10 cellular contexts compared by ENCODE assay signal in the genomic region with DNA sequence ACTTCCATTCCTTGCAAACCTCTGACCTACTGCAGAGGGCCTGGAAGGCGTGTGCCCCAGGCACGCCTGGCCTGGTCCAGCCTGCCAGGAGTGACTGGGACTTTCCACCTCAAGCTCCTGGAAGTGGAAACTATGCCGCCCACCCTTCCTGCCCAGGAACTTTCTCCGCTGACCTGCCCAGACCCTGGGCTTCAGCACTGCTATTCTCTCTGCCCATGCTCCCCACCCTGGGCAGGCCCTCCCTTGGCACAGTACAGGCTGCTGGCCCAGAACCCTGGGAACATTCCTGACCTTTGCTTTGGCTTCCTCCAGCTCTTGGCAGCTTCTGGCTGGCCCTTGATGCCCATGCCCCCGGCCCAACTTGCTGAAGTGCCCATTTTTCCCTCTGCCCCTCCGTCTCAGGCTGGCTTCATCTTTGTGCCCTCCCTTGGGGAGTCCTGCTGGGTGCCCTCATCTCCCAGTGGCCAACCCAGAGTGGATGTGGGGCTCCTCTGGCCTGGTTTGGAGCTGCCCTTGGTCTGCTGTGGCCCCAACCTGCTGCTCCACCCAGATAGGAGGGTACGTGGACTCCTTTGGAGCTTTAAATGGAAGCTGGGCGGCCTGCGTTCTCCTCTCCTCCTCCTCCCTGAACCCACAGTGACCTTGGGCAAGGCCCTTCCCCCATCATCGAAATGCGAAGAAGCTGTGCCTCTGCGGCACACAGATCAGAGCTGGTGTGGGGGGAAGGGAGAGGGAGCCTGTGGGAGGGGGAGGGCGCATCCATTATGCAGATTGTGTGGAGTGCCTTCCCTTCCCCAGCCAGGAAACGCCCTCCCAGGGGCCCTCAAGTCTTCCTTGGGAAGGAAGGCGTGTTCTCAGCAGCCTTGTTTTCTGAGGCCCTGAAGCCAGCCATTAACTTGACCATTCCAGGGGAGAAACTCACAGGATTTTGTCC. TPM values are rescaled to one million over a fixed set of nuclear protein-coding genes. Genes with fewer than 3 reads are reported as not detected.
A peak's percentile ranks its signal among the peaks of the same experiment; 100 is the strongest.
DNase-seq lines count a peak whose midpoint lies in the region; ATAC-seq and TF ChIP-seq lines count a peak whose summit lies in the region.
"Had no signal": no experiment of that assay in that cellular context is flagged by ENCODE, and none has a peak within 500 bp of the region (broad histone marks: within the 10 kb centered on the region; RNA-seq: fewer than 3 reads in every experiment).

No MANE protein-coding gene starts in this region.

- no peaks in the 10 kb centered on the region for H3K9me2 ChIP-seq in GM23338 (ENCODE audit: insufficient read depth)

- peaks cover 54% of the 10 kb centered on the region for H3K4me1 Mint-ChIP-seq in GM23338
- H3K4me1 Mint-ChIP-seq in chondrocyte (ENCODE audit: low read depth), result peaks cover 45% of the 10 kb centered on the region
- no peaks in the 10 kb centered on the region for H3K4me1 Mint-ChIP-seq in Caco-2 (ENCODE audit: low read depth, unreplicated experiment)

- TF ChIP-seq CTCF in GM23338 (conservative IDR thresholded peaks at IDR 0.05; ENCODE audit: low read depth in 2 of 2), result no peak
- TF ChIP-seq CTCF in chondrocyte (IDR thresholded peaks at IDR 0.05), result no peak
- no peak for TF ChIP-seq CTCF in colonic mucosa (IDR thresholded peaks at IDR 0.05)
- no peak for TF ChIP-seq CTCF in Caco-2 (IDR thresholded peaks at IDR 0.05; ENCODE audit: insufficient read depth in 1 of 2, low read depth in 1 of 2, low read length in 1 of 2, severe bottlenecking in 1 of 2, unreplicated experiment in 1 of 2)

- DNase-seq in GM23338 (ENCODE audit: low spot score) (peak; percentile 98), chondrocyte (ENCODE audit: low spot score) (peak; percentile 79), iPS-NIHi7 (ENCODE audit: extremely low spot score) (peak; percentile 89), renal cortical epithelial cell (ENCODE audit: low read depth) (peak; percentile 83), colonic mucosa (no peak), KG1 (lab: John Stamatoyannopoulos, UW) (no peak), Caco-2 (no peak)
- DNase-seq in effector memory CD4-positive, alpha-beta T cell, result no peak
- DNase-seq: activated CD8-positive, alpha-beta memory T cell treated with anti-CD3 and anti-CD28 coated beads, Interleukin-2, amount 50 U/mL, for 4 hours had no signal

- peaks cover 14% of the 10 kb centered on the region; the same call in 1 of the 2 replicates for H3K36me3 ChIP-seq in GM23338 (ENCODE audit: insufficient read depth)
- no peaks in the 10 kb centered on the region for H3K36me3 ChIP-seq in colonic mucosa
- H3K36me3 ChIP-seq in Caco-2 (ENCODE audit: control insufficient read depth, insufficient read depth, low read length), result no peaks in the 10 kb centered on the region
- no peaks in the 10 kb centered on the region for H3K36me3 ChIP-seq in effector memory CD4-positive, alpha-beta T cell (ENCODE audit: control insufficient read depth, insufficient read depth, low read length)

- BruUV-seq in Caco-2 (replicated peaks; lab: Mats Ljungman, UMichigan), result no TSS peak

- H3K27ac ChIP-seq in GM23338 (ENCODE audit: low read depth) (peak overlapping the region; percentile 96), colonic mucosa (no peak overlapping the region)
- H3K27ac ChIP-seq in effector memory CD4-positive, alpha-beta T cell (ENCODE audit: insufficient read depth, low read length, poor library complexity, severe bottlenecking), result no peak overlapping the region

- no peak overlapping the region for H3K9ac ChIP-seq in colonic mucosa (ENCODE audit: low read depth in 2 of 2, low read length in 2 of 2)

- peaks cover 15% of the 10 kb centered on the region for H3F3A ChIP-seq in GM23338 (replicated peaks; ENCODE audit: low read depth)

- H3K27me3 ChIP-seq in GM23338 (ENCODE audit: insufficient read depth), result no peaks in the 10 kb centered on the region
- no peaks in the 10 kb centered on the region for H3K27me3 ChIP-seq in colonic mucosa
- H3K27me3 ChIP-seq in Caco-2 (replicated peaks; ENCODE audit: control insufficient read depth, insufficient read depth, low read length), result no peaks in the 10 kb centered on the region
- no peaks in the 10 kb centered on the region for H3K27me3 ChIP-seq in effector memory CD4-positive, alpha-beta T cell (replicated peaks; ENCODE audit: control insufficient read depth, insufficient read depth, low read length, poor library complexity, severe bottlenecking)

- POLR2A ChIA-PET in Caco-2 (lab: Charles Lee), result no interaction called here

- H3K9me3 Mint-ChIP-seq in GM23338, result peaks cover 38% of the 10 kb centered on the region
- H3K9me3 Mint-ChIP-seq in chondrocyte (ENCODE audit: low read depth), result peaks cover 13% of the 10 kb centered on the region
- H3K9me3 Mint-ChIP-seq in Caco-2 (ENCODE audit: unreplicated experiment), result peaks cover 13% of the 10 kb centered on the region

- H3K9me3 ChIP-seq in colonic mucosa (no peaks in the 10 kb centered on the region), Caco-2 (peaks cover 17% of the 10 kb centered on the region)
- H3K9me3 ChIP-seq in effector memory CD4-positive, alpha-beta T cell (ENCODE audit: control insufficient read depth, low read length), result no peaks in the 10 kb centered on the region

- CTCF ChIA-PET in Caco-2 (lab: Charles Lee), result interaction anchor here (0.6 to 2.1 kb wide), 2 partner anchors 13 to 66 kb away, joined by 5 to 8 read pairs; no protein-coding TSS in a partner anchor

- no peaks in the 10 kb centered on the region for H4K20me1 ChIP-seq in GM23338 (replicated peaks; ENCODE audit: insufficient read depth)

- ATAC-seq in GM23338, result peak; percentile 85

- H3K79me2 ChIP-seq in GM23338 (replicated peaks; ENCODE audit: insufficient read depth), result no peaks in the 10 kb centered on the region

- H2AFZ ChIP-seq in GM23338, result peak overlapping the region; percentile 83; the same call in 1 of the 2 replicates

- intact Hi-C loops in colonic mucosa (cut with DNase I), result no loop called here
- intact Hi-C loops in Caco-2 (cut with micrococcal nuclease; ENCODE audit: unreplicated experiment), result no loop called here

- H3K27me3 Mint-ChIP-seq in GM23338 (ENCODE audit: insufficient read depth, low read depth, poor library complexity) (peaks cover 26% of the 10 kb centered on the region), chondrocyte (ENCODE audit: low read depth) (no peaks in the 10 kb centered on the region), Caco-2 (ENCODE audit: insufficient read depth, unreplicated experiment) (no peaks in the 10 kb centered on the region)
- H3K27me3 Mint-ChIP-seq: CD8-positive, alpha-beta memory T cell had no signal

- H3K27ac Mint-ChIP-seq in GM23338 (peak overlapping the region; percentile 95), chondrocyte (ENCODE audit: unreplicated experiment) (peak overlapping the region; percentile 87), Caco-2 (ENCODE audit: unreplicated experiment) (no peak overlapping the region)

- H3K4me2 ChIP-seq in GM23338, result peak overlapping the region; percentile 78

- peaks cover 57% of the 10 kb centered on the region for H3K4me1 ChIP-seq in GM23338 (ENCODE audit: insufficient read depth)
- no peaks in the 10 kb centered on the region for H3K4me1 ChIP-seq in colonic mucosa
- H3K4me1 ChIP-seq in Caco-2, result peaks cover 6% of the 10 kb centered on the region
- H3K4me1 ChIP-seq in effector memory CD4-positive, alpha-beta T cell (ENCODE audit: control insufficient read depth, insufficient read depth, low read length, poor library complexity, severe bottlenecking), result peaks cover 22% of the 10 kb centered on the region

- peaks cover 39% of the 10 kb centered on the region for H3K36me3 Mint-ChIP-seq in GM23338 (ENCODE audit: low read depth)
- peaks cover 3% of the 10 kb centered on the region for H3K36me3 Mint-ChIP-seq in chondrocyte (ENCODE audit: low read depth)
- no peaks in the 10 kb centered on the region for H3K36me3 Mint-ChIP-seq in Caco-2 (ENCODE audit: insufficient read depth, unreplicated experiment)

- peak overlapping the region; percentile 47 for H3K4me3 ChIP-seq in GM23338
- H3K4me3 ChIP-seq in colonic mucosa, result no peak overlapping the region
- H3K4me3 ChIP-seq in Caco-2 (ENCODE audit: low read depth, low read length), result no peak overlapping the region
- no peak overlapping the region for H3K4me3 ChIP-seq in effector memory CD4-positive, alpha-beta T cell (ENCODE audit: insufficient read depth, low read depth, low read length, poor library complexity, severe bottlenecking)

- H3K4me3 Mint-ChIP-seq in GM23338, result peak overlapping the region; percentile 54
- peak overlapping the region; percentile 19 for H3K4me3 Mint-ChIP-seq in chondrocyte (ENCODE audit: unreplicated experiment)
- no peak overlapping the region for H3K4me3 Mint-ChIP-seq in Caco-2 (ENCODE audit: unreplicated experiment)
- H3K4me3 Mint-ChIP-seq: CD8-positive, alpha-beta memory T cell had no signal

RNA-seq across cellular contexts. Expression of gene MMRN2, which starts 3.4 kb away (rescaled TPM):
- total RNA-seq in GM23338 (2014; rRNA removed; shearing (Covaris generic)), result 1.0 and 2.4 TPM in 2 replicates
- polyA plus RNA-seq in GM23338 (2016; fragmentation: Nextera tagmentation; extraction: Ambion mirVana), result 0.32 and 0.70 TPM in 2 replicates
- total RNA-seq in chondrocyte, result 0.31 to 0.92 TPM (median 0.40 TPM) in 3 replicates
- total RNA-seq in renal cortical epithelial cell, result 0.55 and 3.6 TPM in 2 replicates
- total RNA-seq in colonic mucosa, result 1 to 10 TPM; 3.4 to 7.4 TPM
- total RNA-seq in Caco-2 (2022), result 0.21 and 0.64 TPM in 2 replicates
- total RNA-seq: CD8-positive, alpha-beta memory T cell had no signal
- polyA plus RNA-seq: CD8-positive, alpha-beta memory T cell had no signal

RNA-seq across cellular contexts. Expression of gene SNCG, which starts 4.4 kb away (rescaled TPM):
- 4.0 and 9.6 TPM in 2 replicates for total RNA-seq in GM23338 (2014; rRNA removed; shearing (Covaris generic))
- polyA plus RNA-seq in GM23338 (2016; fragmentation: Nextera tagmentation; extraction: Ambion mirVana), result 17.0 and 18.5 TPM in 2 replicates
- total RNA-seq in chondrocyte, result 1.2 to 2.2 TPM (median 1.5 TPM) in 3 replicates
- 0.85 and 5.2 TPM in 2 replicates for total RNA-seq in renal cortical epithelial cell
- 1 to 10 TPM; 2.6 to 6.6 TPM for total RNA-seq in colonic mucosa
- total RNA-seq in Caco-2 (2022), result 0.45 TPM in 1 of 2 replicates, not detected in the other
- total RNA-seq: CD8-positive, alpha-beta memory T cell had no signal
- polyA plus RNA-seq: CD8-positive, alpha-beta memory T cell had no signal

RNA-seq across cellular contexts. Expression of gene ADIRF, which starts 14.3 kb away (rescaled TPM):
- total RNA-seq in GM23338 (2014; rRNA removed; shearing (Covaris generic)), result not detected in 2 replicates
- polyA plus RNA-seq in GM23338 (2016; fragmentation: Nextera tagmentation; extraction: Ambion mirVana), result 0.66 and 1.7 TPM in 2 replicates
- total RNA-seq in chondrocyte (0.54 to 0.65 TPM in 2 of 3 replicates, not detected in the other), renal cortical epithelial cell (49.3 TPM in 1 of 2 replicates, not detected in the other), colonic mucosa (10 to 100 TPM; 41.5 to 91.2 TPM), Caco-2 (2022) (0.49 TPM in 1 of 2 replicates, not detected in the other)
- total RNA-seq: CD8-positive, alpha-beta memory T cell had no signal
- polyA plus RNA-seq: CD8-positive, alpha-beta memory T cell had no signal

Comparison
In these comparisons a context has a peak if more than half of its experiments do, and no peak if none do; other contexts are left out.
1. DNase-seq: peak in GM23338 (single experiment), chondrocyte (single experiment), iPS-NIHi7 (single experiment) and renal cortical epithelial cell (single experiment); none in colonic mucosa (single experiment), KG1 (single experiment), Caco-2 (0 of 2) and effector memory CD4-positive, alpha-beta T cell (0 of 3).